Comparison of ENCODE assay signal across 24 cellular contexts in the genomic region with DNA sequence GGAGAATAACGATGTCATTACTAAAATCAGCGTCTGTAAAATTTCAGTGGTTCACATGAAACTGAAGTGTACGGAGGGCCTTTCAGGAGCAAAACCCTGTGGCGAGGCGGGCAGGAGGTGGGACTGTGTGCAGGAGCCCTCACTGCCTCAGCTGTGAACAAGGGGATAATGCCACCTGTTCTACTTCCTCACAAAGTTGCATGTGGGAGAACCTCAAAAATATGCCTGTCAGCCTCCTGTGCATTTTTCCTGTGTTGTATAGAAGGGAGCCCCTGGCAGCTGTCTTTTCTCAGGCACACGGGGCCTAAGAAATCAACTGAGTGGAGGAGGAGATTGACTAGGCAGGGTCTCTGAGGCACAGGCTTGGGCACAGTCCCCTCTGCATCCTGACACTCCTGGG. TPM values are rescaled to one million over a fixed set of nuclear protein-coding genes. Genes with fewer than 3 reads are reported as not detected.
"Had no signal": no experiment of that assay in that cellular context is flagged by ENCODE, and none has a peak within 500 bp of the region (broad histone marks: within the 10 kb centered on the region; RNA-seq: fewer than 3 reads in every experiment).

No MANE protein-coding gene starts in this region.

- H3K9me3 Mint-ChIP-seq: activated naive CD4-positive, alpha-beta T cell treated with anti-CD3 and anti-CD28 coated beads for 36 hours; central memory CD8-positive, alpha-beta T cell; effector memory CD8-positive, alpha-beta T cell had no signal

- H3K27ac ChIP-seq: esophagus squamous epithelium, gastroesophageal sphincter, heart left ventricle, SK-N-MC, thoracic aorta, upper lobe of left lung had no signal

- H3K36me3 ChIP-seq: thoracic aorta had no signal

- H3K27me3 Mint-ChIP-seq: central memory CD8-positive, alpha-beta T cell had no signal

- FAIRE-seq: colon, islet of Langerhans had no signal

- H3K4me1 Mint-ChIP-seq: central memory CD8-positive, alpha-beta T cell had no signal

- H3K27ac Mint-ChIP-seq: activated naive CD4-positive, alpha-beta T cell treated with anti-CD3 and anti-CD28 coated beads for 36 hours; effector memory CD8-positive, alpha-beta T cell; T-helper 17 cell had no signal

- H3K4me1 ChIP-seq: upper lobe of left lung had no signal

- ATAC-seq: effector memory CD8-positive, alpha-beta T cell; gastroesophageal sphincter; heart left ventricle; left cardiac atrium; sciatic nerve; T-helper 17 cell had no signal

- H3K4me3 ChIP-seq: dorsolateral prefrontal cortex, esophagus squamous epithelium, gastroesophageal sphincter, heart left ventricle, SK-N-MC, thoracic aorta, upper lobe of left lung had no signal

- H3K27me3 ChIP-seq: dorsolateral prefrontal cortex, esophagus squamous epithelium, gastroesophageal sphincter, heart left ventricle, upper lobe of left lung had no signal

- H3K4me3 Mint-ChIP-seq: activated naive CD4-positive, alpha-beta T cell treated with anti-CD3 and anti-CD28 coated beads for 36 hours; central memory CD8-positive, alpha-beta T cell; effector memory CD8-positive, alpha-beta T cell; T-helper 17 cell had no signal

- H3K9me3 ChIP-seq: esophagus squamous epithelium, gastroesophageal sphincter, heart left ventricle, thoracic aorta, upper lobe of left lung had no signal

- DNase-seq: activated effector memory CD4-positive, alpha-beta T cell treated with Interleukin-2 at 50 U/mL for 16 hours; activated naive CD4-positive, alpha-beta T cell treated with anti-CD3 and anti-CD28 coated beads for 36 hours; activated T-cell treated with anti-CD3 and anti-CD28 coated beads, Interleukin-2, amount 50 U/mL, for 48 hours; anterior cingulate cortex; dorsolateral prefrontal cortex; effector memory CD8-positive, alpha-beta T cell; esophagus squamous epithelium; heart left ventricle; left cardiac atrium; nucleus accumbens; posterior cingulate gyrus; stimulated activated CD4-positive, alpha-beta T cell treated with anti-CD3 and anti-CD28 coated beads, Interleukin-2, amount 100 ng/mL, for 48 hours; stimulated activated CD8-positive, alpha-beta memory T cell treated with anti-CD3 and anti-CD28 coated beads, Interleukin-4, amount 100 ng/mL, for 48 hours; stimulated activated naive CD4-positive, alpha-beta T cell treated with Interleukin-2 at 50 U/mL for 16 hours; SW 1271; T-helper 17 cell; upper lobe of left lung had no signal

RNA-seq across cellular contexts. Expression of a gene that starts 43.0 kb away (rescaled TPM):
- total RNA-seq: sciatic nerve had no signal
